In the genomic region with DNA sequence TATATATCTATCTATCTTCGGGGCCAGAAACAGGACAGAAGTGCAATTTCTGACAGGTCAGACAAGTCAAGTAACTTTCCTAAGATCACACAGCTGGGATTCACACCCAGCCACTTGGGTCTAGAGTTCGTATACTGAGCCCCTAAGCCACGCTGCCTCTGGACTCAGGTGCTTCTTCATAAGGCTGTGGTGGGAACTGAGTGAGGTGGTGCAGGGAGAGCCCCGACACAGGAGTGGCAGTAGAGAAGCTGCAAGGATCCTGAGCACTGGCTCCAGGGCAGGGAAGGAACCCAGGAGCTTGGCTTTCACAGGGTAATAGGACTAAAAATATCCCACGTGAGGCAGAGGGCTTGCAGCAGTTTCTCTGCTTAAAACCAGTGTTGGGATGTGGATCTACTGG, we compare ENCODE assay signal across 32 cellular contexts. TPM values are rescaled to one million over a fixed set of nuclear protein-coding genes. Genes with fewer than 3 reads are reported as not detected.
"Had no signal": no experiment of that assay in that cellular context is flagged by ENCODE, and none has a peak within 500 bp of the region (broad histone marks: within the 10 kb centered on the region; RNA-seq: fewer than 3 reads in every experiment).

No MANE protein-coding gene starts in this region.

- H3K9me3 Mint-ChIP-seq: stimulated activated naive CD8-positive, alpha-beta T cell treated with anti-CD3 and anti-CD28 coated beads, Interleukin-15, Interleukin-2, amounts not matched to agents 100 ng/mL and 50 ng/mL, for 24 hours; type B pancreatic cell had no signal

- H3K36me3 Mint-ChIP-seq: stimulated activated effector memory CD8-positive, alpha-beta T cell treated with anti-CD3 and anti-CD28 coated beads, Interleukin-12 subunit alpha, Interleukin-12 subunit beta, amount 100 ng/mL, for 72 hours; stimulated activated memory B cell treated with anti-CD40 and anti-IgM and Interleukin-4, amounts not matched to agents 10 μg/mL and 1 μg/mL and 100 μg/mL, for 72 hours; stimulated activated naive B cell treated with anti-CD40 and anti-IgM and Interleukin-4, amounts not matched to agents 10 μg/mL and 1 μg/mL and 100 μg/mL, for 72 hours; type B pancreatic cell had no signal

- H3K4me3 Mint-ChIP-seq: stimulated activated effector memory CD8-positive, alpha-beta T cell treated with anti-CD3 and anti-CD28 coated beads, Interleukin-12 subunit alpha, Interleukin-12 subunit beta, amount 100 ng/mL, for 72 hours; stimulated activated memory B cell treated with anti-CD40 and anti-IgM and Interleukin-4, amounts not matched to agents 10 μg/mL and 1 μg/mL and 100 μg/mL, for 72 hours; stimulated activated naive B cell treated with anti-CD40 and anti-IgM and Interleukin-4, amounts not matched to agents 10 μg/mL and 1 μg/mL and 100 μg/mL, for 72 hours; stimulated activated naive CD8-positive, alpha-beta T cell treated with anti-CD3 and anti-CD28 coated beads, Interleukin-15, amount 100 ng/mL, for 72 hours; stimulated activated naive CD8-positive, alpha-beta T cell treated with anti-CD3 and anti-CD28 coated beads, Interleukin-15, Interleukin-2, amounts not matched to agents 100 ng/mL and 50 ng/mL, for 24 hours; type B pancreatic cell had no signal

- H3K36me3 ChIP-seq: stomach, suprapubic skin, thoracic aorta, thyroid gland, tibial artery, tibial nerve, transverse colon, upper lobe of left lung, upper lobe of right lung, uterus, vagina had no signal

- H3K4me1 ChIP-seq: stomach, suprapubic skin, testis, thyroid gland, tibial artery, tibial nerve, transverse colon, upper lobe of left lung, upper lobe of right lung, uterus, vagina had no signal

- H3K4me1 Mint-ChIP-seq: stimulated activated effector memory CD8-positive, alpha-beta T cell treated with anti-CD3 and anti-CD28 coated beads, Interleukin-12 subunit alpha, Interleukin-12 subunit beta, amount 100 ng/mL, for 72 hours; stimulated activated memory B cell treated with anti-CD40 and anti-IgM and Interleukin-4, amounts not matched to agents 10 μg/mL and 1 μg/mL and 100 μg/mL, for 72 hours; stimulated activated naive B cell treated with anti-CD40 and anti-IgM and Interleukin-4, amounts not matched to agents 10 μg/mL and 1 μg/mL and 100 μg/mL, for 72 hours; stimulated activated naive CD8-positive, alpha-beta T cell treated with anti-CD3 and anti-CD28 coated beads, Interleukin-15, amount 100 ng/mL, for 72 hours had no signal

- H3K4me3 ChIP-seq: stomach, suprapubic skin, testis, thoracic aorta, thyroid gland, tibial artery, tibial nerve, transverse colon, upper lobe of left lung, upper lobe of right lung, uterus, vagina had no signal

- H3K27me3 ChIP-seq: testis, thyroid gland, tibial artery, tibial nerve, transverse colon, upper lobe of left lung, upper lobe of right lung, uterus, vagina had no signal

- H3K9me3 ChIP-seq: testis, thoracic aorta, thyroid gland, transverse colon, upper lobe of left lung, upper lobe of right lung, uterus, vagina had no signal

- H3K27ac ChIP-seq: stomach, suprapubic skin, testis, thoracic aorta, thyroid gland, tibial artery, tibial nerve, transverse colon, upper lobe of left lung, upper lobe of right lung, uterus, vagina had no signal

- DNase-seq: stimulated activated CD4-positive, alpha-beta T cell treated with anti-CD3 and anti-CD28 coated beads, Interleukin-2, amount 100 ng/mL, for 48 hours; stimulated activated CD4-positive, alpha-beta T cell treated with anti-CD3 and anti-CD28 coated beads, Interleukin-4, amount 100 ng/mL, for 1 hour; stimulated activated CD4-positive, alpha-beta T cell treated with anti-CD3 and anti-CD28 coated beads, Interleukin-4, amount 100 ng/mL, for 24 hours; stimulated activated CD4-positive, alpha-beta T cell treated with anti-CD3 and anti-CD28 coated beads, Interleukin-4, amount 100 ng/mL, for 4 hours; stimulated activated CD8-positive, alpha-beta memory T cell treated with anti-CD3 and anti-CD28 coated beads, Interleukin-4, amount 100 ng/mL, for 48 hours; stimulated activated naive B cell treated with anti-CD40 and anti-IgM and Interleukin-4, amounts not matched to agents 10 μg/mL and 1 μg/mL and 100 μg/mL, for 72 hours; stimulated activated naive CD4-positive, alpha-beta T cell; stimulated activated naive CD4-positive, alpha-beta T cell treated with Interleukin-2 at 50 U/mL for 16 hours; stimulated activated naive CD8-positive, alpha-beta T cell treated with anti-CD3 and anti-CD28 coated beads, Interleukin-15, amount 100 ng/mL, for 72 hours; stimulated activated naive CD8-positive, alpha-beta T cell treated with anti-CD3 and anti-CD28 coated beads, Interleukin-15, Interleukin-2, amounts not matched to agents 100 U/mL and 50 U/mL, for 24 hours; stomach; substantia nigra; testis; thyroid gland; tibial artery; transverse colon; trophoblast cell; upper lobe of left lung; upper lobe of right lung; uterus had no signal

- H3K27ac Mint-ChIP-seq: stimulated activated effector memory CD8-positive, alpha-beta T cell treated with anti-CD3 and anti-CD28 coated beads, Interleukin-12 subunit alpha, Interleukin-12 subunit beta, amount 100 ng/mL, for 72 hours; stimulated activated memory B cell treated with anti-CD40 and anti-IgM and Interleukin-4, amounts not matched to agents 10 μg/mL and 1 μg/mL and 100 μg/mL, for 72 hours; stimulated activated naive B cell treated with anti-CD40 and anti-IgM and Interleukin-4, amounts not matched to agents 10 μg/mL and 1 μg/mL and 100 μg/mL, for 72 hours; stimulated activated naive CD8-positive, alpha-beta T cell treated with anti-CD3 and anti-CD28 coated beads, Interleukin-15, amount 100 ng/mL, for 72 hours; stimulated activated naive CD8-positive, alpha-beta T cell treated with anti-CD3 and anti-CD28 coated beads, Interleukin-15, Interleukin-2, amounts not matched to agents 100 ng/mL and 50 ng/mL, for 24 hours; type B pancreatic cell had no signal

- ATAC-seq: stimulated activated effector memory CD8-positive, alpha-beta T cell treated with anti-CD3 and anti-CD28 coated beads, Interleukin-12 subunit alpha, Interleukin-12 subunit beta, amount 100 ng/mL, for 72 hours; stimulated activated memory B cell treated with anti-CD40 and anti-IgM and Interleukin-4, amounts not matched to agents 10 μg/mL and 1 μg/mL and 100 μg/mL, for 72 hours; stimulated activated naive B cell treated with anti-CD40 and anti-IgM and Interleukin-4, amounts not matched to agents 10 μg/mL and 1 μg/mL and 100 μg/mL, for 72 hours; stimulated activated naive CD8-positive, alpha-beta T cell treated with anti-CD3 and anti-CD28 coated beads, Interleukin-15, amount 100 ng/mL, for 72 hours; stimulated activated naive CD8-positive, alpha-beta T cell treated with anti-CD3 and anti-CD28 coated beads, Interleukin-15, Interleukin-2, amounts not matched to agents 100 U/mL and 50 U/mL, for 24 hours; upper lobe of right lung had no signal

RNA-seq across cellular contexts. Expression of a gene that starts 33.8 kb away (rescaled TPM):
- total RNA-seq: stomach, subcutaneous adipose tissue, suprapubic skin, temporal lobe, thoracic aorta, thyroid gland, tibial nerve, transverse colon, upper lobe of left lung, upper lobe of right lung, ureter, urinary bladder, uterus, vagina had no signal

RNA-seq across cellular contexts. Expression of a gene that starts 48.9 kb away (rescaled TPM):
- total RNA-seq: subcutaneous adipose tissue, thoracic aorta, tibial nerve had no signal
